3 cellular contexts compared by ENCODE assay signal in genomic region chr4:48102303-48102702, GRCh38.
A peak's percentile ranks its signal among the peaks of the same experiment; 100 is the strongest.
TF ChIP-seq lines count a peak whose summit lies in the region.

No MANE protein-coding gene starts in this region.

TF ChIP-seq in SK-N-SH, 30 proteins besides CTCF, POLR2A, EP300 and RAD21 (continues in another document):
- TF ChIP-seq RCOR1 (IDR thresholded peaks at IDR 0.05; ENCODE audit: low read length) = no peak
- TF ChIP-seq, protein P1, sequence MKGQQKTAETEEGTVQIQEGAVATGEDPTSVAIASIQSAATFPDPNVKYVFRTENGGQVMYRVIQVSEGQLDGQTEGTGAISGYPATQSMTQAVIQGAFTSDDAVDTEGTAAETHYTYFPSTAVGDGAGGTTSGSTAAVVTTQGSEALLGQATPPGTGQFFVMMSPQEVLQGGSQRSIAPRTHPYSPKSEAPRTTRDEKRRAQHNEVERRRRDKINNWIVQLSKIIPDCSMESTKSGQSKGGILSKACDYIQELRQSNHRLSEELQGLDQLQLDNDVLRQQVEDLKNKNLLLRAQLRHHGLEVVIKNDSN (IDR thresholded peaks at IDR 0.05; ENCODE audit: borderline replicate concordance, low read depth) = no peak
- TF ChIP-seq YY1 (IDR thresholded peaks at IDR 0.05; ENCODE audit: low read depth) = no peak
- no peak for TF ChIP-seq SIN3A (IDR thresholded peaks at IDR 0.05; ENCODE audit: borderline replicate concordance, low read depth, low read length)
- no peak for TF ChIP-seq PBX3 (IDR thresholded peaks at IDR 0.05)
- no peak for TF ChIP-seq ELF1 (IDR thresholded peaks at IDR 0.05)
- TF ChIP-seq MEF2A (IDR thresholded peaks at IDR 0.05; ENCODE audit: borderline replicate concordance, low read depth) = no peak
- no peak for TF ChIP-seq NFIC (IDR thresholded peaks at IDR 0.05; ENCODE audit: borderline replicate concordance)
- TF ChIP-seq, protein P2, sequence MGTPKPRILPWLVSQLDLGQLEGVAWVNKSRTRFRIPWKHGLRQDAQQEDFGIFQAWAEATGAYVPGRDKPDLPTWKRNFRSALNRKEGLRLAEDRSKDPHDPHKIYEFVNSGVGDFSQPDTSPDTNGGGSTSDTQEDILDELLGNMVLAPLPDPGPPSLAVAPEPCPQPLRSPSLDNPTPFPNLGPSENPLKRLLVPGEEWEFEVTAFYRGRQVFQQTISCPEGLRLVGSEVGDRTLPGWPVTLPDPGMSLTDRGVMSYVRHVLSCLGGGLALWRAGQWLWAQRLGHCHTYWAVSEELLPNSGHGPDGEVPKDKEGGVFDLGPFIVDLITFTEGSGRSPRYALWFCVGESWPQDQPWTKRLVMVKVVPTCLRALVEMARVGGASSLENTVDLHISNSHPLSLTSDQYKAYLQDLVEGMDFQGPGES (IDR thresholded peaks at IDR 0.05; ENCODE audit: low read depth, low read length) = no peak
- TF ChIP-seq TCF12 (IDR thresholded peaks at IDR 0.05) = no peak
- no peak for TF ChIP-seq MXI1 (IDR thresholded peaks at IDR 0.05; ENCODE audit: low read depth, low read length)
- no peak for TF ChIP-seq EZH2phosphoT487 (IDR thresholded peaks at IDR 0.05; ENCODE audit: borderline replicate concordance, low read depth)
- TF ChIP-seq GATA2 (CRISPR knock-in tag; IDR thresholded peaks at IDR 0.05) = no peak
- no peak for TF ChIP-seq POLR2AphosphoS5 (IDR thresholded peaks at IDR 0.05; ENCODE audit: low read depth, low read length)
- no peak for TF ChIP-seq FOSL2 (IDR thresholded peaks at IDR 0.05; ENCODE audit: borderline replicate concordance, low read depth)
- TF ChIP-seq, protein P3, sequence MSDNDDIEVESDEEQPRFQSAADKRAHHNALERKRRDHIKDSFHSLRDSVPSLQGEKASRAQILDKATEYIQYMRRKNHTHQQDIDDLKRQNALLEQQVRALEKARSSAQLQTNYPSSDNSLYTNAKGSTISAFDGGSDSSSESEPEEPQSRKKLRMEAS (IDR thresholded peaks at IDR 0.05; ENCODE audit: low read depth) = no peak
- TF ChIP-seq, protein P4, sequence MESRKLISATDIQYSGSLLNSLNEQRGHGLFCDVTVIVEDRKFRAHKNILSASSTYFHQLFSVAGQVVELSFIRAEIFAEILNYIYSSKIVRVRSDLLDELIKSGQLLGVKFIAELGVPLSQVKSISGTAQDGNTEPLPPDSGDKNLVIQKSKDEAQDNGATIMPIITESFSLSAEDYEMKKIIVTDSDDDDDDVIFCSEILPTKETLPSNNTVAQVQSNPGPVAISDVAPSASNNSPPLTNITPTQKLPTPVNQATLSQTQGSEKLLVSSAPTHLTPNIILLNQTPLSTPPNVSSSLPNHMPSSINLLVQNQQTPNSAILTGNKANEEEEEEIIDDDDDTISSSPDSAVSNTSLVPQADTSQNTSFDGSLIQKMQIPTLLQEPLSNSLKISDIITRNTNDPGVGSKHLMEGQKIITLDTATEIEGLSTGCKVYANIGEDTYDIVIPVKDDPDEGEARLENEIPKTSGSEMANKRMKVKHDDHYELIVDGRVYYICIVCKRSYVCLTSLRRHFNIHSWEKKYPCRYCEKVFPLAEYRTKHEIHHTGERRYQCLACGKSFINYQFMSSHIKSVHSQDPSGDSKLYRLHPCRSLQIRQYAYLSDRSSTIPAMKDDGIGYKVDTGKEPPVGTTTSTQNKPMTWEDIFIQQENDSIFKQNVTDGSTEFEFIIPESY (IDR thresholded peaks at IDR 0.05; ENCODE audit: borderline replicate concordance, low read depth) = no peak
- TF ChIP-seq TEAD4 (IDR thresholded peaks at IDR 0.05; ENCODE audit: borderline replicate concordance, insufficient read depth) = no peak

TF ChIP-seq in SK-N-SH treated with all-trans-retinoic acid at 6 μM for 48 hours, 23 proteins besides CTCF, POLR2A, EP300 and RAD21:
- TF ChIP-seq ZFP3 (CRISPR knock-in tag; IDR thresholded peaks at IDR 0.05) (no peak), TOX (CRISPR knock-in tag; IDR thresholded peaks at IDR 0.05; ENCODE audit: borderline replicate concordance) (no peak), SNAI2 (CRISPR knock-in tag; IDR thresholded peaks at IDR 0.05) (no peak), ZC3H10 (CRISPR knock-in tag; IDR thresholded peaks at IDR 0.05) (no peak)
TF ChIP-seq in SK-N-SH treated with all-trans-retinoic acid at 6 μM for 48 hours: peak in this region for 0.

TF ChIP-seq in H1, 55 proteins besides CTCF, POLR2A, EP300 and RAD21:
- no peak for TF ChIP-seq SP1 (IDR thresholded peaks at IDR 0.05; ENCODE audit: low read depth, low read length)
- no peak for TF ChIP-seq SIN3A (conservative IDR thresholded peaks at IDR 0.05 in 1 of 2, IDR thresholded peaks at IDR 0.05 in 1 of 2; ENCODE audit: low read depth in 1 of 2, low read length in 2 of 2)
- TF ChIP-seq RFX5 (IDR thresholded peaks at IDR 0.05; ENCODE audit: borderline replicate concordance, low read depth, low read length) = no peak
- peak; percentile 64 for TF ChIP-seq TEAD4 (IDR thresholded peaks at IDR 0.05; ENCODE audit: low read depth, low read length)
